Comparison of ENCODE assay signal across 4 cellular contexts in genomic region chr5:122761896-122762295, GRCh38. TPM values are rescaled to one million over a fixed set of nuclear protein-coding genes. Genes with fewer than 3 reads are reported as not detected.
DNase-seq lines count a peak whose midpoint lies in the region; ATAC-seq, FAIRE-seq and TF ChIP-seq lines count a peak whose summit lies in the region.
"Not testable (repeated sequence)": the region's sequence is repeated elsewhere in the genome, so short reads cannot be mapped to it uniquely, and the experiment has no call there.

No MANE protein-coding gene starts in this region.

- not testable (repeated sequence) for H3K27me3 ChIP-seq in GM23338 (ENCODE audit: insufficient read depth); Panc1 (ENCODE audit: control insufficient read depth, insufficient read depth, low read length); H1 (replicated peaks in 1 of 4; ENCODE audit: control insufficient read depth in 3 of 4, extremely low read depth in 1 of 4, insufficient read depth in 3 of 4, low read length in 3 of 4); trophoblast cell (ENCODE audit: insufficient read depth, low read length)

- H3K4me3 Mint-ChIP-seq in GM23338, result not testable (repeated sequence)

- not testable (repeated sequence) for H3K9me3 ChIP-seq in Panc1 (ENCODE audit: control insufficient read depth, insufficient read depth, low read depth, low read length); H1 (ENCODE audit: insufficient read depth in 2 of 2, low read depth in 1 of 2, low read length in 1 of 2); trophoblast cell (ENCODE audit: insufficient read depth, low read depth, low read length)

- not testable (repeated sequence) for H3K14ac ChIP-seq in H1 (ENCODE audit: insufficient read length); trophoblast cell (ENCODE audit: low read length)

- in situ Hi-C loops in Panc1 (cut with HindIII; ENCODE audit: low pct_unique_long_range_greater_than_20kb, low sequenced_read_pairs), result not testable (repeated sequence)

- H3K27ac ChIP-seq in GM23338 (ENCODE audit: low read depth); H1 (ENCODE audit: low read depth, low read length); trophoblast cell (ENCODE audit: low read depth, low read length): not testable (repeated sequence)
- H3K27ac ChIP-seq in Panc1 (ENCODE audit: low read length), result peak overlapping the region; percentile 30; the same call in 1 of the 2 replicates

- not testable (repeated sequence) for H4K8ac ChIP-seq in H1 (ENCODE audit: extremely low read depth, insufficient read depth, low read length); trophoblast cell (ENCODE audit: low read depth, low read length)

- not testable (repeated sequence) for TF ChIP-seq CTCF in GM23338 (conservative IDR thresholded peaks at IDR 0.05; ENCODE audit: low read depth in 2 of 2); Panc1 (IDR thresholded peaks at IDR 0.05); H1 (IDR thresholded peaks at IDR 0.05; ENCODE audit: control extremely low read depth in 1 of 3, insufficient read depth in 1 of 3, low read depth in 1 of 3, low read length in 3 of 3)

- H3K27me3 Mint-ChIP-seq in GM23338 (ENCODE audit: insufficient read depth, low read depth, poor library complexity), result not testable (repeated sequence)

- not testable (repeated sequence) for H3K9me2 ChIP-seq in GM23338 (ENCODE audit: insufficient read depth)

- CTCF ChIA-PET in Panc1 (lab: Charles Lee); H1 (lab: Charles Lee; ENCODE audit: partially characterized antibody): not testable (repeated sequence)

- H3K4me2 ChIP-seq in GM23338, result peak overlapping the region; percentile 4; the same call in 1 of the 2 replicates
- H3K4me2 ChIP-seq in H1 (ENCODE audit: insufficient read depth in 1 of 2, low read depth in 2 of 2, low read length in 2 of 2); trophoblast cell (ENCODE audit: low read length): not testable (repeated sequence)

- H3K4ac ChIP-seq in H1 (replicated peaks; ENCODE audit: insufficient read length, low read depth, low read length); trophoblast cell (ENCODE audit: low read depth, low read length): not testable (repeated sequence)

- H2AFZ ChIP-seq in GM23338 (peak overlapping the region; percentile 49; the same call in 1 of the 2 replicates), H1 (ENCODE audit: low read length) (0 out of 2 replicates have a peak overlapping the region, but pooled peaks have one; percentile 56)
- H2AFZ ChIP-seq in trophoblast cell (ENCODE audit: insufficient read depth, low read length, poor library complexity), result not testable (repeated sequence)

- H4K5ac ChIP-seq in H1 (ENCODE audit: insufficient read length, low read depth, low read length), result not testable (repeated sequence)

- TF ChIP-seq POLR2A in H1 (IDR thresholded peaks at IDR 0.05; ENCODE audit: control extremely low read depth in 1 of 2, low read depth in 2 of 2, low read length in 2 of 2), result not testable (repeated sequence)

- POLR2A ChIA-PET in Panc1 (lab: Charles Lee); H1 (lab: Charles Lee; ENCODE audit: partially characterized antibody): not testable (repeated sequence)

- not testable (repeated sequence) for H3K56ac ChIP-seq in H1 (replicated peaks; ENCODE audit: insufficient read length, low read depth, low read length)

- not testable (repeated sequence) for H3K23me2 ChIP-seq in H1 (ENCODE audit: low read depth, low read length)

- not testable (repeated sequence) for H3K79me2 ChIP-seq in GM23338 (replicated peaks; ENCODE audit: insufficient read depth); H1 (ENCODE audit: control insufficient read depth in 1 of 2, insufficient read depth in 2 of 2, low read length in 2 of 2); trophoblast cell (ENCODE audit: control insufficient read depth, insufficient read depth, low read length, poor library complexity)

- H4K20me1 ChIP-seq in GM23338 (replicated peaks; ENCODE audit: insufficient read depth); H1 (replicated peaks in 1 of 2; ENCODE audit: control insufficient read depth in 1 of 2, insufficient read depth in 2 of 2, low read length in 2 of 2): not testable (repeated sequence)

- H3K4me3 ChIP-seq in GM23338; Panc1 (ENCODE audit: low read depth in 2 of 2, low read length in 2 of 2); H1 (ENCODE audit: extremely low read depth in 1 of 4, insufficient read depth in 2 of 4, low read depth in 3 of 4, low read length in 4 of 4); trophoblast cell (ENCODE audit: low read depth, low read length): not testable (repeated sequence)

- not testable (repeated sequence) for H2BK5ac ChIP-seq in H1 (ENCODE audit: low read depth, low read length); trophoblast cell (ENCODE audit: low read depth, low read length, poor library complexity)

- not testable (repeated sequence) for DNase-seq in GM23338 (ENCODE audit: low spot score); Panc1 (ENCODE audit: low read depth, low spot score); H1 (ENCODE audit: low read depth in 1 of 2, low spot score in 2 of 2)
- DNase-seq in trophoblast cell, result peak; percentile 62 to 64

- not testable (repeated sequence) for H2AK5ac ChIP-seq in H1 (ENCODE audit: low read depth, low read length); trophoblast cell (ENCODE audit: low read length)

- H2BK20ac ChIP-seq in H1 (ENCODE audit: low read length), result not testable (repeated sequence)

- H2BK15ac ChIP-seq in H1 (ENCODE audit: low read length), result not testable (repeated sequence)

- not testable (repeated sequence) for H3K18ac ChIP-seq in H1 (ENCODE audit: extremely low read depth, low read length); trophoblast cell (ENCODE audit: low read length)

- H4K12ac ChIP-seq in trophoblast cell (ENCODE audit: low read depth, low read length), result not testable (repeated sequence)

- not testable (repeated sequence) for ATAC-seq in GM23338, Panc1

- intact Hi-C loops in Panc1 (cut with micrococcal nuclease; ENCODE audit: unreplicated experiment), result not testable (repeated sequence)

- H3K9me3 Mint-ChIP-seq in GM23338, result not testable (repeated sequence)

- TF ChIP-seq EP300 in H1 (IDR thresholded peaks at IDR 0.05; ENCODE audit: borderline replicate concordance in 1 of 2, low read depth in 2 of 2, low read length in 2 of 2), result not testable (repeated sequence)

- H3K27ac Mint-ChIP-seq in GM23338, result peak overlapping the region; percentile 68

- not testable (repeated sequence) for H3F3A ChIP-seq in GM23338 (replicated peaks; ENCODE audit: low read depth)

- not testable (repeated sequence) for H2BK120ac ChIP-seq in H1 (replicated peaks; ENCODE audit: low read depth, low read length); trophoblast cell (ENCODE audit: insufficient read depth, low read length, poor library complexity)

- not testable (repeated sequence) for BruUV-seq in Panc1 (replicated peaks; lab: Mats Ljungman, UMichigan)

- H2BK12ac ChIP-seq in H1 (ENCODE audit: low read depth, low read length); trophoblast cell (ENCODE audit: low read length): not testable (repeated sequence)

- not testable (repeated sequence) for TF ChIP-seq RAD21 in H1 (IDR thresholded peaks at IDR 0.05 in 1 of 2, conservative IDR thresholded peaks at IDR 0.05 in 1 of 2; ENCODE audit: low read depth in 2 of 2, low read length in 2 of 2)

- not testable (repeated sequence) for H4K91ac ChIP-seq in H1 (replicated peaks; ENCODE audit: insufficient read length, low read length); trophoblast cell (ENCODE audit: low read depth, low read length)

- not testable (repeated sequence) for H3K23ac ChIP-seq in H1 (ENCODE audit: insufficient read length); trophoblast cell (ENCODE audit: low read length)

- WGBS in H1 (ENCODE audit: extremely low coverage in 1 of 2, insufficient coverage in 1 of 2, insufficient read length in 1 of 2, insufficient replicate concordance in 2 of 2, low coverage in 1 of 2, low lambda C conversion rate in 2 of 2, missing lambda C conversion rate in 1 of 2), 2 experiments, result 85% methylated on average over 5 of the region's 5 CpGs; no CpG with 5 or more reads in 1 of the 2 experiments
- WGBS in trophoblast cell (ENCODE audit: extremely low coverage, insufficient coverage, insufficient read length), result no CpG with 5 or more reads among the region's 5 CpGs

- FAIRE-seq in H1 (lab: Jason Lieb, UNC), result not testable (repeated sequence)

- H3K4me1 Mint-ChIP-seq in GM23338, result not testable (repeated sequence)

- H3K36me3 ChIP-seq in GM23338 (ENCODE audit: insufficient read depth); Panc1 (ENCODE audit: control insufficient read depth, insufficient read depth, low read length); H1 (ENCODE audit: control insufficient read depth in 2 of 4, insufficient read depth in 4 of 4, low read length in 3 of 4); trophoblast cell (ENCODE audit: control insufficient read depth in 1 of 2, insufficient read depth in 2 of 2, low read length in 2 of 2): not testable (repeated sequence)

- H3K4me1 ChIP-seq in GM23338 (ENCODE audit: insufficient read depth); Panc1 (ENCODE audit: control insufficient read depth, insufficient read depth, low read length); H1 (replicated peaks in 1 of 4; ENCODE audit: control insufficient read depth in 3 of 4, insufficient read depth in 4 of 4, low read length in 3 of 4); trophoblast cell (ENCODE audit: control insufficient read depth in 1 of 2, insufficient read depth in 2 of 2, low read length in 2 of 2): not testable (repeated sequence)

- H3K36me3 Mint-ChIP-seq in GM23338 (ENCODE audit: low read depth), result not testable (repeated sequence)

- not testable (repeated sequence) for H3K9ac ChIP-seq in H1 (replicated peaks in 1 of 4; ENCODE audit: extremely low read depth in 1 of 4, low read depth in 3 of 4, low read length in 3 of 4); trophoblast cell (ENCODE audit: low read length)

- H3K79me1 ChIP-seq in H1 (ENCODE audit: low read depth, low read length); trophoblast cell (ENCODE audit: low read length): not testable (repeated sequence)

RNA-seq across cellular contexts. Expression of gene SNX2, which starts 13.0 kb away (rescaled TPM):
- 67.8 and 70.2 TPM in 2 replicates for total RNA-seq in GM23338 (2014; rRNA removed; shearing (Covaris generic))
- polyA plus RNA-seq in GM23338 (2016; fragmentation: Nextera tagmentation; extraction: Ambion mirVana), result 37.2 and 50.8 TPM in 2 replicates
- 66.8 TPM for total RNA-seq in Panc1 (2021; ENCODE audit: unreplicated experiment)
- polyA plus RNA-seq in Panc1 (2012; ENCODE audit: insufficient read length), result 103 TPM
- total RNA-seq in H1 (2021; fragmentation: NEBNext Ultra II Directional; extraction: Animal tissue kit (Norgen Biotek cat#: 25700)), result 54.4 and 61.2 TPM in 2 replicates
- 11.8 and 51.0 TPM in 2 replicates for polyA plus RNA-seq in H1 (2011; rRNA removed)
- 33.9 TPM for polyA plus RNA-seq in H1 (2011; cell fraction: cytosol; rRNA removed)
- 18.4 TPM for polyA plus RNA-seq in H1 (2011; cell fraction: nucleus; rRNA removed)
- 48.8 to 87.2 TPM (median 51.4 TPM) in 4 replicates for polyA plus RNA-seq in H1 (2012, experiment 1 of 2)
- 3.8 TPM for polyA plus RNA-seq in H1 (2012, experiment 2 of 2)
- polyA plus RNA-seq in H1 (2013, experiment 1 of 2), result 41.1 TPM
- 44.2 TPM for polyA plus RNA-seq in H1 (2013, experiment 2 of 2)
- polyA minus RNA-seq in H1 (2011; rRNA and poly(A)+ RNA removed), result 39.7 and 51.7 TPM in 2 replicates
- polyA minus RNA-seq in H1 (2011; cell fraction: cytosol; rRNA and poly(A)+ RNA removed), result 50.5 TPM
- 51.2 TPM for polyA minus RNA-seq in H1 (2011; cell fraction: nucleus; rRNA and poly(A)+ RNA removed)
- 149 and 156 TPM in 2 replicates for polyA plus RNA-seq in trophoblast cell (2013)
